ENCODE assay signal across 20 cellular contexts in the genomic region with DNA sequence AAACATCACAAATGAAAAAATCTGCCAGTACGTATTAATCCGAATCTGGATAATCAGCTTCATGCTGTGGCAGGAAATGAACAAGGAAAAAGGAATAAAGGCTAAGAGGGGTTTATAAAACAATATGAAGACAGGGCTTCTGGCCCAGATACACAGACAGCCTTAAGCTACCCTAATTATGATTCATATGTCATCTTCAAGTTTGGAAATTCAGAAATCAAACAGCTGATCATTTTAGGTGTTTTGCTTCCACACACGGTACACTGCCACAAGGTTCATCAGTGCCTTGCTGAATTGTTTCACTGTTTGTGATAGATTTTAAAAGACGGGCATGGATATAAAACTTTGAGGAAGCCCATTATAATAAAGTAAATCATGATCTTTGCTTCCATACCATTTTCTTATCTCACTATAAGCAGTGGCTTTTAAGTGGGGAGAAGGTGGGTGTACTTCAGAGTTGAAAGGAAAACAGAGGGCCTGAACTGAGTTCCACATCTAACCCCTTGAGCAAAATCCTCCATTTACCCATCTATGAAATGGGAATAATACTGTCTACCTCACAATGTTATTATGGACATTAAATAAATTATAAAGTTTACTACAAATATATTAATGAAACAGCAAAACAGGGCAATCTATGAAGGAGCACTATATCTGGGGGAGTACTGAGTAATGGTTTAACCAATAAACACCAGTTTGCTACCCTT. TPM values are rescaled to one million over a fixed set of nuclear protein-coding genes. Genes with fewer than 3 reads are reported as not detected.
A peak's percentile ranks its signal among the peaks of the same experiment; 100 is the strongest.
DNase-seq lines count a peak whose midpoint lies in the region; ATAC-seq lines count a peak whose summit lies in the region.
"Had no signal": no experiment of that assay in that cellular context is flagged by ENCODE, and none has a peak within 500 bp of the region (broad histone marks: within the 10 kb centered on the region; RNA-seq: fewer than 3 reads in every experiment).

No MANE protein-coding gene starts in this region.

- H3K4me3 Mint-ChIP-seq in activated naive CD4-positive, alpha-beta T cell treated with anti-CD3 and anti-CD28 coated beads for 36 hours = peak overlapping the region; percentile 50
- H3K4me3 Mint-ChIP-seq in activated naive CD8-positive, alpha-beta T cell treated with anti-CD3 and anti-CD28 coated beads, Interleukin-2, amount 10 ng/mL, durations not matched to agents 7 days and 5 days = peak overlapping the region; percentile 81
- H3K4me3 Mint-ChIP-seq: WTC11 had no signal

- H3K4me1 Mint-ChIP-seq in activated naive CD4-positive, alpha-beta T cell treated with anti-CD3 and anti-CD28 coated beads for 36 hours (ENCODE audit: low read depth) = peaks cover 90% of the 10 kb centered on the region
- peaks cover 43% of the 10 kb centered on the region for H3K4me1 Mint-ChIP-seq in activated naive CD8-positive, alpha-beta T cell treated with anti-CD3 and anti-CD28 coated beads, Interleukin-2, amount 10 ng/mL, durations not matched to agents 7 days and 5 days

- H3K27ac Mint-ChIP-seq in activated naive CD4-positive, alpha-beta T cell treated with anti-CD3 and anti-CD28 coated beads for 36 hours = peak overlapping the region; percentile 98
- H3K27ac Mint-ChIP-seq in activated naive CD8-positive, alpha-beta T cell treated with anti-CD3 and anti-CD28 coated beads, Interleukin-2, amount 10 ng/mL, durations not matched to agents 7 days and 5 days = peak overlapping the region; percentile 90
- H3K27ac Mint-ChIP-seq: progenitor cell of endocrine pancreas had no signal

- H3K27me3 Mint-ChIP-seq in activated naive CD4-positive, alpha-beta T cell treated with anti-CD3 and anti-CD28 coated beads for 36 hours (ENCODE audit: low read depth) = no peaks in the 10 kb centered on the region
- H3K27me3 Mint-ChIP-seq in activated naive CD8-positive, alpha-beta T cell treated with anti-CD3 and anti-CD28 coated beads, Interleukin-2, amount 10 ng/mL, durations not matched to agents 7 days and 5 days = no peaks in the 10 kb centered on the region
- H3K27me3 Mint-ChIP-seq: progenitor cell of endocrine pancreas had no signal

- ATAC-seq in activated naive CD8-positive, alpha-beta T cell treated with anti-CD3 and anti-CD28 coated beads, Interleukin-2, amount 10 ng/mL, durations not matched to agents 7 days and 5 days (ENCODE audit: low read depth) = no peak
- peak; percentile 70 for ATAC-seq in stimulated activated naive CD8-positive, alpha-beta T cell treated with anti-CD3 and anti-CD28 coated beads, Interleukin-15, Interleukin-2, amounts not matched to agents 100 U/mL and 50 U/mL, for 24 hours
- ATAC-seq in HG03196 (IDR thresholded peaks at IDR 0.05; ENCODE audit: unreplicated experiment) = no peak
- ATAC-seq: heart left ventricle, left lung, WTC11 had no signal

- H3K9me3 Mint-ChIP-seq in activated naive CD4-positive, alpha-beta T cell treated with anti-CD3 and anti-CD28 coated beads for 36 hours = no peaks in the 10 kb centered on the region
- no peaks in the 10 kb centered on the region for H3K9me3 Mint-ChIP-seq in activated naive CD8-positive, alpha-beta T cell treated with anti-CD3 and anti-CD28 coated beads, Interleukin-2, amount 10 ng/mL, durations not matched to agents 7 days and 5 days
- H3K9me3 Mint-ChIP-seq: WTC11 had no signal

- CTCF ChIA-PET in activated naive CD4-positive, alpha-beta T cell treated with anti-CD3 and anti-CD28 coated beads for 36 hours (lab: Charles Lee) = interaction anchor here (0.8 to 2.3 kb wide), 4 partner anchors 12 to 272 kb away, joined by 5 to 8 read pairs (median 8); a partner anchor contains a TSS

- peak overlapping the region; percentile 63 for H3K27ac ChIP-seq in KOPT-K1 (ENCODE audit: low read depth, low read length, poor library complexity, severe bottlenecking)
- H3K27ac ChIP-seq: coronary artery, left lung, transverse colon had no signal

- peaks cover 94% of the 10 kb centered on the region for H3K36me3 ChIP-seq in KOPT-K1 (ENCODE audit: insufficient read depth, low read length)

- H3K9me3 ChIP-seq in KOPT-K1 (ENCODE audit: insufficient read depth, low read length, poor library complexity, severe bottlenecking) = no peaks in the 10 kb centered on the region
- H3K9me3 ChIP-seq: heart left ventricle, left lung, transverse colon had no signal

- intact Hi-C loops in activated naive CD4-positive, alpha-beta T cell treated with anti-CD3 and anti-CD28 coated beads for 36 hours (cut with micrococcal nuclease) = loop anchor here (5.0 to 10.0 kb wide), 4 partner anchors 509 to 1394 kb away; a partner anchor contains a TSS

- POLR2A ChIA-PET in activated naive CD8-positive, alpha-beta T cell treated with anti-CD3 and anti-CD28 coated beads, Interleukin-2, amount 10 ng/mL, durations not matched to agents 7 days and 5 days (lab: Charles Lee) = interaction anchor here (0.8 to 1.8 kb wide), 3 partner anchors 12 to 15 kb away, joined by 3 to 13 read pairs (median 4); a partner anchor contains a TSS

- DNase-seq in activated naive CD4-positive, alpha-beta T cell treated with anti-CD3 and anti-CD28 coated beads for 36 hours = no peak
- DNase-seq in activated naive CD4-positive, alpha-beta T cell (lab: John Stamatoyannopoulos, UW) = no peak
- no peak for DNase-seq in activated naive CD8-positive, alpha-beta T cell treated with anti-CD3 and anti-CD28 coated beads, Interleukin-2, amount 10 ng/mL, durations not matched to agents 7 days and 5 days
- no peak for DNase-seq in stimulated activated naive CD8-positive, alpha-beta T cell treated with anti-CD3 and anti-CD28 coated beads, Interleukin-15, Interleukin-2, amounts not matched to agents 100 U/mL and 50 U/mL, for 24 hours
- DNase-seq in DMS 273 treated with DMSO at 0.1 percent for 48 hours (lab: John Stamatoyannopoulos, UW) = no peak
- DNase-seq in NCI-H2196 treated with DMSO at 0.1 percent for 48 hours (lab: John Stamatoyannopoulos, UW; ENCODE audit: unreplicated experiment) = no peak
- DNase-seq: COR-L47, GOT3, heart left ventricle, Kasumi-1, left lung, NCI-H1105, NCI-H2029 treated with DMSO at 0.1 percent for 48 hours, SHP77 treated with DMSO at 0.1 percent for 48 hours, transverse colon had no signal

- H3K36me3 Mint-ChIP-seq in activated naive CD4-positive, alpha-beta T cell treated with anti-CD3 and anti-CD28 coated beads for 36 hours (ENCODE audit: low read depth) = peaks cover 73% of the 10 kb centered on the region
- H3K36me3 Mint-ChIP-seq in activated naive CD8-positive, alpha-beta T cell treated with anti-CD3 and anti-CD28 coated beads, Interleukin-2, amount 10 ng/mL, durations not matched to agents 7 days and 5 days = peaks cover 30% of the 10 kb centered on the region

RNA-seq across cellular contexts. Expression of a gene that starts 15.7 kb away (rescaled TPM):
- total RNA-seq in activated naive CD4-positive, alpha-beta T cell treated with anti-CD3 and anti-CD28 coated beads for 36 hours = 10 to 100 TPM; 62.8 to 68.9 TPM
- total RNA-seq in activated naive CD8-positive, alpha-beta T cell treated with anti-CD3 and anti-CD28 coated beads, Interleukin-2, amount 10 ng/mL, durations not matched to agents 7 days and 5 days = 10 to 100 TPM; 26.5 to 26.6 TPM

RNA-seq across cellular contexts. Expression of a gene that starts 31.6 kb away (rescaled TPM):
- 1 to 10 TPM; 1.1 TPM for total RNA-seq in activated naive CD4-positive, alpha-beta T cell treated with anti-CD3 and anti-CD28 coated beads for 36 hours
- 10 to 100 TPM; 11.4 to 11.6 TPM for total RNA-seq in activated naive CD8-positive, alpha-beta T cell treated with anti-CD3 and anti-CD28 coated beads, Interleukin-2, amount 10 ng/mL, durations not matched to agents 7 days and 5 days
- total RNA-seq: progenitor cell of endocrine pancreas, WTC11 had no signal

Comparison
In these comparisons a context has a peak if more than half of its experiments do, and no peak if none do; other contexts are left out.
1. RNA of a gene that starts 31.6 kb away (total RNA-seq): 11.4 to 11.6 TPM in activated naive CD8-positive, alpha-beta T cell treated with anti-CD3 and anti-CD28 coated beads, Interleukin-2, amount 10 ng/mL, durations not matched to agents 7 days and 5 days; 1.1 TPM in activated naive CD4-positive, alpha-beta T cell treated with anti-CD3 and anti-CD28 coated beads for 36 hours; every median in the first group is over 4 times any median in the second.